In genomic region chr12:57087689-57088441, GRCh38 we compare ENCODE assay signal across 8 cellular contexts. TPM values are rescaled to one million over a fixed set of nuclear protein-coding genes. Genes with fewer than 3 reads are reported as not detected.
DNase-seq lines count a peak whose midpoint lies in the region; ATAC-seq lines count a peak whose summit lies in the region.

No MANE protein-coding gene starts in this region.

- peak overlapping the region; percentile 87 for H4K91ac ChIP-seq in neuronal stem cell (ENCODE audit: low read depth, low read length, poor library complexity)

- peaks cover 17% of the 10 kb centered on the region for H3K36me3 ChIP-seq in CD8-positive, alpha-beta memory T cell (ENCODE audit: insufficient read depth, low read length)
- peaks cover 19 to 26% of the 10 kb centered on the region in 2 donors for H3K36me3 ChIP-seq in neuronal stem cell (replicated peaks in 1 of 2; ENCODE audit: control insufficient read depth in 2 of 2, insufficient read depth in 2 of 2, low read length in 2 of 2)

- peaks cover 0 to 38% (median 0%) of the 10 kb centered on the region in 3 donors for H3K36me3 Mint-ChIP-seq in CD8-positive, alpha-beta memory T cell

- H3K4me3 Mint-ChIP-seq in CD8-positive, alpha-beta memory T cell, result peak overlapping the region; percentile 87 to 98 (median 93)

- POLR2A ChIA-PET in CD8-positive, alpha-beta memory T cell (lab: Charles Lee), result interaction anchor here (0.8 to 10.9 kb wide), 5 partner anchors 8 to 664 kb away, joined by 3 to 131 read pairs (median 6); partner anchors contain the start of genes CDK4, NEMP1 and STAT6

- H3K4me2 ChIP-seq in neuronal stem cell (ENCODE audit: insufficient read depth, low read length, poor library complexity, severe bottlenecking), result peak overlapping the region; percentile 91

- H2BK12ac ChIP-seq in neuronal stem cell (ENCODE audit: low read length), result peak overlapping the region; percentile 12

- peak overlapping the region; percentile 92 for H3K4me3 ChIP-seq in CD8-positive, alpha-beta memory T cell (ENCODE audit: low read length)
- peak overlapping the region; percentile 72 to 83 for H3K4me3 ChIP-seq in neuronal stem cell (ENCODE audit: low read length in 2 of 2)

- H3K14ac ChIP-seq in neuronal stem cell (ENCODE audit: low read length), result peak overlapping the region; percentile 1

- WGBS in neuronal stem cell (ENCODE audit: extremely low coverage in 2 of 2, insufficient read length in 2 of 2, insufficient replicate concordance in 1 of 2), 2 donors, result no CpG with 5 or more reads among the region's 41 CpGs

- peak overlapping the region; percentile 98 for H3K18ac ChIP-seq in neuronal stem cell (ENCODE audit: low read length)

- H2BK120ac ChIP-seq in neuronal stem cell (ENCODE audit: low read depth, low read length), result peak overlapping the region; percentile 99

- H2AK5ac ChIP-seq in neuronal stem cell (ENCODE audit: low read depth, low read length), result peak overlapping the region; percentile 49

- H3K9me3 Mint-ChIP-seq in CD8-positive, alpha-beta memory T cell, result no peaks in the 10 kb centered on the region

- peak overlapping the region; percentile 93 for H3K27ac ChIP-seq in CD8-positive, alpha-beta memory T cell (ENCODE audit: low read depth, low read length)
- H3K27ac ChIP-seq in neuronal stem cell (replicated peaks; ENCODE audit: low read length) (peak overlapping the region; percentile 96), temporal lobe (ENCODE audit: low read depth, low read length) (peak overlapping the region; percentile 90)

- DNase-seq in CD8-positive, alpha-beta memory T cell, result peak; percentile 66 to 88 (median 74)
- DNase-seq in RKO (ENCODE audit: low spot score) (peak; percentile 96), fibroblast of the conjunctiva (ENCODE audit: low read depth) (peak; percentile 97), neuronal stem cell (ENCODE audit: low spot score) (peak; percentile 94)
- DNase-seq in activated T-helper 9 cell treated with anti-CD3 and anti-CD28 coated beads, Interleukin-2, amount 50 U/mL, for 16 hours (ENCODE audit: low read depth), result peak; percentile 74

- H2AFZ ChIP-seq in neuronal stem cell (ENCODE audit: low read length), result peak overlapping the region; percentile 75

- no peaks in the 10 kb centered on the region for H3K27me3 ChIP-seq in CD8-positive, alpha-beta memory T cell (ENCODE audit: insufficient read depth, low read length, poor library complexity, severe bottlenecking)
- H3K27me3 ChIP-seq in neuronal stem cell (ENCODE audit: control insufficient read depth in 3 of 3, insufficient read depth in 3 of 3, low read depth in 1 of 3, low read length in 3 of 3), result no peaks in the 10 kb centered on the region

- H4K8ac ChIP-seq in neuronal stem cell (ENCODE audit: low read depth, low read length), result no peak overlapping the region

- peaks cover 8% of the 10 kb centered on the region for H3K79me1 ChIP-seq in neuronal stem cell (ENCODE audit: low read depth, low read length)

- H2BK15ac ChIP-seq in neuronal stem cell (ENCODE audit: low read length), result peak overlapping the region; percentile 1

- H3K27me3 Mint-ChIP-seq in CD8-positive, alpha-beta memory T cell, result no peaks in the 10 kb centered on the region

- H3K4ac ChIP-seq in neuronal stem cell (ENCODE audit: low read length), result no peak overlapping the region

- no peaks in the 10 kb centered on the region for H3K9me3 ChIP-seq in CD8-positive, alpha-beta memory T cell (ENCODE audit: low read length)
- no peaks in the 10 kb centered on the region for H3K9me3 ChIP-seq in neuronal stem cell (replicated peaks in 1 of 2; ENCODE audit: control insufficient read depth in 2 of 2, insufficient read depth in 1 of 2, low read depth in 1 of 2, low read length in 2 of 2)

- peak overlapping the region; percentile 98 for H2BK5ac ChIP-seq in neuronal stem cell (ENCODE audit: low read length)

- H3K4me1 ChIP-seq in CD8-positive, alpha-beta memory T cell (ENCODE audit: insufficient read depth, low read length), result peaks cover 28% of the 10 kb centered on the region
- H3K4me1 ChIP-seq in neuronal stem cell (ENCODE audit: control insufficient read depth in 2 of 2, insufficient read depth in 1 of 2, low read depth in 1 of 2, low read length in 2 of 2), result peaks cover 22 to 23% of the 10 kb centered on the region in 2 donors

- peak overlapping the region; percentile 90 for H3K9ac ChIP-seq in neuronal stem cell (ENCODE audit: low read depth, low read length, poor library complexity)

- peak overlapping the region; percentile 91 to 100 (median 99) for H3K27ac Mint-ChIP-seq in CD8-positive, alpha-beta memory T cell

- H3K4me1 Mint-ChIP-seq in CD8-positive, alpha-beta memory T cell, result peaks cover 40 to 53% (median 48%) of the 10 kb centered on the region in 3 donors

- CTCF ChIA-PET in CD8-positive, alpha-beta memory T cell (lab: Charles Lee), result interaction anchor here (0.9 to 14.7 kb wide), 6 partner anchors 9 to 100 kb away, joined by 3 to 195 read pairs (median 4); partner anchors contain the start of gene STAT6

- ATAC-seq in GM19397 (IDR thresholded peaks at IDR 0.05; ENCODE audit: unreplicated experiment) (peak; percentile 25), HG03571 (IDR thresholded peaks at IDR 0.05; ENCODE audit: unreplicated experiment) (peak; percentile 21)

- H3K23ac ChIP-seq in neuronal stem cell (ENCODE audit: low read depth, low read length, poor library complexity), result no peak overlapping the region

RNA-seq across cellular contexts. Expression of gene NAB2, which starts 1.0 kb away (rescaled TPM):
- total RNA-seq in CD8-positive, alpha-beta memory T cell, result 10 to 100 TPM; 37.7 to 40.1 TPM
- 1.6 TPM for polyA plus RNA-seq in CD8-positive, alpha-beta memory T cell
- 51.0 TPM for polyA plus RNA-seq in neuronal stem cell (2013, experiment 1 of 2)
- 47.9 TPM for polyA plus RNA-seq in neuronal stem cell (2013, experiment 2 of 2)
- 16.0 TPM for total RNA-seq in temporal lobe

RNA-seq across cellular contexts. Expression of gene NEMP1, which starts 9.3 kb away (rescaled TPM):
- 10 to 100 TPM; 50.5 to 50.9 TPM for total RNA-seq in CD8-positive, alpha-beta memory T cell
- 3.8 TPM for polyA plus RNA-seq in CD8-positive, alpha-beta memory T cell
- 31.6 TPM for polyA plus RNA-seq in neuronal stem cell (2013, experiment 1 of 2)
- polyA plus RNA-seq in neuronal stem cell (2013, experiment 2 of 2), result 33.0 TPM
- 6.1 TPM for total RNA-seq in temporal lobe

RNA-seq across cellular contexts. Expression of gene STAT6, which starts 23.3 kb away (rescaled TPM):
- 100 to 1,000 TPM; 262 to 265 TPM for total RNA-seq in CD8-positive, alpha-beta memory T cell
- polyA plus RNA-seq in CD8-positive, alpha-beta memory T cell, result 82.8 TPM
- polyA plus RNA-seq in neuronal stem cell (2013, experiment 1 of 2), result 9.9 TPM
- polyA plus RNA-seq in neuronal stem cell (2013, experiment 2 of 2), result 8.0 TPM
- total RNA-seq in temporal lobe, result 4.9 TPM

RNA-seq across cellular contexts. Expression of gene MYO1A, which starts 37.9 kb away (rescaled TPM):
- total RNA-seq in CD8-positive, alpha-beta memory T cell, result under 1 TPM; 0.51 to 0.70 TPM
- polyA plus RNA-seq in CD8-positive, alpha-beta memory T cell, result 0.40 TPM
- polyA plus RNA-seq in neuronal stem cell (2013, experiment 1 of 2), result 0.04 TPM
- 0.01 TPM for polyA plus RNA-seq in neuronal stem cell (2013, experiment 2 of 2)
- total RNA-seq in temporal lobe, result not detected

RNA-seq across cellular contexts. Expression of gene LRP1, which starts 40.4 kb away (rescaled TPM):
- 1 to 10 TPM; 2.3 to 2.5 TPM for total RNA-seq in CD8-positive, alpha-beta memory T cell
- 0.29 TPM for polyA plus RNA-seq in CD8-positive, alpha-beta memory T cell
- 13.3 TPM for polyA plus RNA-seq in neuronal stem cell (2013, experiment 1 of 2)
- polyA plus RNA-seq in neuronal stem cell (2013, experiment 2 of 2), result 12.4 TPM
- total RNA-seq in temporal lobe, result 116 TPM

Comparison
In these comparisons a context has a peak if more than half of its experiments do, and no peak if none do; other contexts are left out.
1. Peak in every context shown above with its lines: DNase-seq, ATAC-seq, H3K4me3 ChIP-seq and H3K27ac ChIP-seq.
2. RNA of gene STAT6, which starts 23.3 kb away (total RNA-seq): 262 to 265 TPM in CD8-positive, alpha-beta memory T cell; 4.9 TPM in temporal lobe (single experiment); every median in the first group is over 10 times any median in the second.